Comparison of ENCODE assay signal across 16 cellular contexts in genomic region chr6:40743226-40743625, GRCh38.
"Had no signal": no experiment of that assay in that cellular context is flagged by ENCODE, and none has a peak within 500 bp of the region (broad histone marks: within the 10 kb centered on the region; RNA-seq: fewer than 3 reads in every experiment).

No MANE protein-coding gene starts in this region.

- ATAC-seq: lower lobe of right lung had no signal

- H3K9me3 Mint-ChIP-seq: activated naive CD8-positive, alpha-beta T cell treated with anti-CD3 and anti-CD28 coated beads, Interleukin-2, amount 10 ng/mL, durations not matched to agents 7 days and 5 days; activated T-cell treated with anti-CD3 and anti-CD28 coated beads, Interleukin-2, amount 50 U/mL, for 24 hours; dendritic cell treated with granulocyte-macrophage colony-stimulating factor and Interleukin-4, amounts not matched to agents 40 ng/mL and 50 ng/mL, for 4 days; immature natural killer cell; naive B cell had no signal

- H3K36me3 ChIP-seq: lower lobe of right lung, neutrophil, thyroid gland, uterus had no signal

- H3K27me3 ChIP-seq: thyroid gland, uterus had no signal

- H3K36me3 Mint-ChIP-seq: activated naive CD8-positive, alpha-beta T cell treated with anti-CD3 and anti-CD28 coated beads, Interleukin-2, amount 10 ng/mL, durations not matched to agents 7 days and 5 days; immature natural killer cell; naive B cell had no signal

- H3K9me3 ChIP-seq: lower lobe of right lung, neutrophil, thyroid gland, uterus had no signal

- H3K4me3 ChIP-seq: lower lobe of right lung, skin epidermis, thyroid gland, uterus had no signal

- H3K4me3 Mint-ChIP-seq: activated naive CD8-positive, alpha-beta T cell treated with anti-CD3 and anti-CD28 coated beads, Interleukin-2, amount 10 ng/mL, durations not matched to agents 7 days and 5 days; activated T-cell treated with anti-CD3 and anti-CD28 coated beads, Interleukin-2, amount 50 U/mL, for 24 hours; dendritic cell treated with granulocyte-macrophage colony-stimulating factor and Interleukin-4, amounts not matched to agents 40 ng/mL and 50 ng/mL, for 4 days; immature natural killer cell; naive B cell had no signal

- DNase-seq: activated CD4-positive, alpha-beta T cell treated with anti-CD3 and anti-CD28 coated beads, Interleukin-2, amount 50 U/mL, for 1 hour; activated gamma-delta T cell treated with Interleukin-2 at 50 U/mL for 16 hours; activated naive CD8-positive, alpha-beta T cell treated with anti-CD3 and anti-CD28 coated beads, Interleukin-2, amount 10 ng/mL, durations not matched to agents 7 days and 5 days; activated T-cell treated with anti-CD3 and anti-CD28 coated beads, Interleukin-2, amount 50 U/mL, for 24 hours; anterior cingulate cortex; cerebellar nuclear complex; hippocampal formation; immature natural killer cell; lower lobe of right lung; naive B cell; thyroid gland; uterus had no signal

- H3K27ac ChIP-seq: lower lobe of right lung, neutrophil, skin epidermis, thyroid gland, uterus had no signal

- H3K27ac Mint-ChIP-seq: activated naive CD8-positive, alpha-beta T cell treated with anti-CD3 and anti-CD28 coated beads, Interleukin-2, amount 10 ng/mL, durations not matched to agents 7 days and 5 days; activated T-cell treated with anti-CD3 and anti-CD28 coated beads, Interleukin-2, amount 50 U/mL, for 24 hours; dendritic cell treated with granulocyte-macrophage colony-stimulating factor and Interleukin-4, amounts not matched to agents 40 ng/mL and 50 ng/mL, for 4 days; immature natural killer cell had no signal

- H3K4me1 ChIP-seq: lower lobe of right lung, thyroid gland, uterus had no signal

- FAIRE-seq: TTC549 had no signal

- H3K4me1 Mint-ChIP-seq: activated naive CD8-positive, alpha-beta T cell treated with anti-CD3 and anti-CD28 coated beads, Interleukin-2, amount 10 ng/mL, durations not matched to agents 7 days and 5 days; immature natural killer cell; naive B cell had no signal
